ENCODE assay signal across 10 cellular contexts in the genomic region with DNA sequence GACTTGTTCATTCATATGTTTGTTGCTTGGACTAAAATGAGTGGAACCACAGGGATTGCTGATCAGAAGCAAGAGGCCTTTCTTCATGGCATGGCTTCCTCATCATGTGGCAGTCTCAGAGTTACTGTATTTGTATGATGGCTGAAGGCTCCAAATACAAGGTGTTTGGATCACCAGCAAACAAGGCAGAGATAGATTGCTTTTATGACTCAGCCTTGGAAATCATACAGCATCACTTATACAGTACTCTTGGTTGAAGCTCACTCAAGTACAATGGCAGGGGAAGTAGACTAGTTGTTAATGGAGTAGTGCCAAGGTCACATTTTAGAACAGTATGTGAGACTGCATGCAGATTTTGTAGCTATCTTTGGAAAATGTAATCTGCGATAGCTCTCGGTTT. TPM values are rescaled to one million over a fixed set of nuclear protein-coding genes. Genes with fewer than 3 reads are reported as not detected.
DNase-seq lines count a peak whose midpoint lies in the region; ATAC-seq and TF ChIP-seq lines count a peak whose summit lies in the region.
"Had no signal": no experiment of that assay in that cellular context is flagged by ENCODE, and none has a peak within 500 bp of the region (broad histone marks: within the 10 kb centered on the region; RNA-seq: fewer than 3 reads in every experiment).

No MANE protein-coding gene starts in this region.

- H3K9me2 ChIP-seq in Karpas-422 (replicated peaks; ENCODE audit: insufficient read depth, low read length): no peaks in the 10 kb centered on the region

- no peak overlapping the region for H3K4me2 ChIP-seq in Karpas-422 (ENCODE audit: low read depth, low read length, poor library complexity, severe bottlenecking)

- H3K4me3 ChIP-seq in Karpas-422 (ENCODE audit: low read length) (no peak overlapping the region), lower leg skin (ENCODE audit: low read depth, poor library complexity, severe bottlenecking) (no peak overlapping the region)
- H3K4me3 ChIP-seq: skin epidermis had no signal

- WGBS in lower leg skin, 2 donors: 53 to 68% methylated on average over 2 of the region's 2 CpGs

- DNase-seq in Calu3 (no peak), Karpas-422 (no peak), memory B cell (ENCODE audit: low spot score in 2 of 2) (no peak), NCI-H2029 (lab: John Stamatoyannopoulos, UW) (no peak), lower leg skin (ENCODE audit: low spot score in 2 of 2) (no peak), OCI-M2 (lab: John Stamatoyannopoulos, UW; ENCODE audit: unreplicated experiment) (no peak), RPMI8226 (no peak)
- DNase-seq: NCI-H2171 had no signal

- no peak for TF ChIP-seq POLR2A in lower leg skin (IDR thresholded peaks at IDR 0.05)

- TF ChIP-seq CTCF in Calu3 (IDR thresholded peaks at IDR 0.05; ENCODE audit: unreplicated experiment) (no peak), brain (conservative IDR thresholded peaks at IDR 0.05) (no peak), lower leg skin (IDR thresholded peaks at IDR 0.05) (no peak)

- peaks cover 47% of the 10 kb centered on the region; the same call in 1 of the 2 replicates for H3K36me3 ChIP-seq in Karpas-422 (ENCODE audit: insufficient read depth, low read length)

- no peak overlapping the region for H3K4me3 Mint-ChIP-seq in Calu3 (ENCODE audit: low read depth, unreplicated experiment)
- peak overlapping the region in 1 of 5 experiments; percentile 28 for H3K4me3 Mint-ChIP-seq in brain
- peak overlapping the region; percentile 61 for H3K4me3 Mint-ChIP-seq in memory B cell

- peaks cover 54% of the 10 kb centered on the region for H3K4me1 ChIP-seq in Karpas-422 (ENCODE audit: low read length)

- peaks cover 75% of the 10 kb centered on the region for H4K20me1 ChIP-seq in Karpas-422 (ENCODE audit: insufficient read depth, low read depth, low read length)

- H3K4me1 Mint-ChIP-seq in Calu3 (ENCODE audit: low read depth, unreplicated experiment) (peaks cover 17% of the 10 kb centered on the region), brain (peaks cover 57% of the 10 kb centered on the region), memory B cell (peaks cover 28% of the 10 kb centered on the region)

- H3K9ac ChIP-seq in Karpas-422 (ENCODE audit: low read length): no peak overlapping the region

- no peak overlapping the region for H2AFZ ChIP-seq in Karpas-422 (ENCODE audit: low read length)

- H3K27me3 ChIP-seq in Karpas-422 (ENCODE audit: low read length): no peaks in the 10 kb centered on the region

- peak overlapping the region; percentile 43 for H3K27ac ChIP-seq in Karpas-422 (ENCODE audit: low read length)
- H3K27ac ChIP-seq: skin epidermis had no signal

- CTCF ChIA-PET in Calu3 (lab: Charles Lee): no interaction called here

- H3K9me3 ChIP-seq in Karpas-422 (ENCODE audit: low read length): no peaks in the 10 kb centered on the region

- peak overlapping the region; percentile 54 for H3K27ac Mint-ChIP-seq in Calu3 (ENCODE audit: unreplicated experiment)
- peak overlapping the region in 4 of 5 experiments; percentile 0 to 76 (median 55) for H3K27ac Mint-ChIP-seq in brain
- peak overlapping the region; percentile 86 for H3K27ac Mint-ChIP-seq in memory B cell

- peaks cover 33% of the 10 kb centered on the region for H3K36me3 Mint-ChIP-seq in Calu3 (ENCODE audit: insufficient read depth, unreplicated experiment)
- H3K36me3 Mint-ChIP-seq in brain: peaks cover 48% of the 10 kb centered on the region
- H3K36me3 Mint-ChIP-seq in memory B cell: peaks cover 6% of the 10 kb centered on the region

- H3K27me3 Mint-ChIP-seq in Calu3 (ENCODE audit: unreplicated experiment): no peaks in the 10 kb centered on the region
- H3K27me3 Mint-ChIP-seq in brain: no peaks in the 10 kb centered on the region
- no peaks in the 10 kb centered on the region for H3K27me3 Mint-ChIP-seq in memory B cell

- intact Hi-C loops in Calu3 (cut with micrococcal nuclease; ENCODE audit: unreplicated experiment): loop anchor here (1.0 kb wide), 1 partner anchor 9 kb away; no protein-coding TSS in a partner anchor
- intact Hi-C loops in lower leg skin (cut with DNase I; ENCODE audit: low total_unique reads): no loop called here

- no peaks in the 10 kb centered on the region for H3K9me3 Mint-ChIP-seq in Calu3 (ENCODE audit: low read depth, unreplicated experiment)
- H3K9me3 Mint-ChIP-seq in brain: no peaks in the 10 kb centered on the region
- H3K9me3 Mint-ChIP-seq in memory B cell: no peaks in the 10 kb centered on the region

- no peak for ATAC-seq in memory B cell (ENCODE audit: low read depth)

- no TSS peak for BruUV-seq in Calu3 (replicated peaks; lab: Mats Ljungman, UMichigan)

- peaks cover 98% of the 10 kb centered on the region for H3K79me2 ChIP-seq in Karpas-422 (ENCODE audit: low read length)

RNA-seq across cellular contexts. Expression of gene CAPRIN1, which starts 16.6 kb away (rescaled TPM):
- total RNA-seq in Calu3 (2022) (268 and 273 TPM in 2 replicates), lower leg skin (100 to 1,000 TPM in 2 of 4 donors, 10 to 100 TPM in 2; 89.6 to 126 (median 103) TPM)
- total RNA-seq in Karpas-422 (2014; rRNA removed; shearing (Covaris generic); ENCODE audit: low replicate concordance): 195 and 234 TPM in 2 replicates
- polyA plus RNA-seq in brain (ENCODE audit: insufficient read depth, low read depth, low replicate concordance): 135 TPM

RNA-seq across cellular contexts. Expression of gene NAT10, which starts 37.3 kb away (rescaled TPM):
- total RNA-seq in Calu3 (2022): 74.7 and 80.1 TPM in 2 replicates
- 45.0 and 61.0 TPM in 2 replicates for total RNA-seq in Karpas-422 (2014; rRNA removed; shearing (Covaris generic); ENCODE audit: low replicate concordance)
- polyA plus RNA-seq in brain (ENCODE audit: insufficient read depth, low read depth, low replicate concordance): 17.4 TPM
- total RNA-seq in lower leg skin: 10 to 100 TPM; 25.2 to 37.0 (median 27.9) TPM
